ENCODE assay signal across 1 cellular context in genomic region chr11:72413914-72414628, GRCh38.
TF ChIP-seq lines count a peak whose summit lies in the region.

No MANE protein-coding gene starts in this region.

TF ChIP-seq in GM12878, 131 proteins besides CTCF, POLR2A, EP300 and RAD21 (continued from another document):
- TF ChIP-seq EED (IDR thresholded peaks at IDR 0.05; ENCODE audit: low read depth) (no peak), RBBP5 (conservative IDR thresholded peaks at IDR 0.05) (no peak), KLF5 (IDR thresholded peaks at IDR 0.05; ENCODE audit: partially characterized antibody) (no peak), NFIC (IDR thresholded peaks at IDR 0.05; ENCODE audit: low read depth, low read length) (no peak), GABPA (IDR thresholded peaks at IDR 0.05; ENCODE audit: low read depth) (no peak), MYC (IDR thresholded peaks at IDR 0.05; ENCODE audit: insufficient read depth, insufficient read length, insufficient replicate concordance, low read length, severe bottlenecking) (no peak), CREM (IDR thresholded peaks at IDR 0.05; ENCODE audit: low read depth) (no peak), RELA (IDR thresholded peaks at IDR 0.05; ENCODE audit: borderline replicate concordance, partially characterized antibody) (no peak), SMC3 (IDR thresholded peaks at IDR 0.05; ENCODE audit: borderline replicate concordance, low read length) (peak; percentile 84), BMI1 (IDR thresholded peaks at IDR 0.05; ENCODE audit: borderline replicate concordance) (no peak), WRNIP1 (IDR thresholded peaks at IDR 0.05; ENCODE audit: borderline replicate concordance, low read depth, low read length) (no peak), SUZ12 (IDR thresholded peaks at IDR 0.05; ENCODE audit: unreplicated experiment) (no peak), CBX5 (IDR thresholded peaks at IDR 0.05; ENCODE audit: low read depth) (no peak), ZNF384 (IDR thresholded peaks at IDR 0.05; ENCODE audit: borderline replicate concordance, low read depth, low read length) (no peak), SMARCA5 (IDR thresholded peaks at IDR 0.05) (peak; percentile 76; the same call in 1 of the 2 replicates), CHD2 (IDR thresholded peaks at IDR 0.05; ENCODE audit: borderline replicate concordance, low read depth, low read length) (no peak), E2F8 (IDR thresholded peaks at IDR 0.05; ENCODE audit: low read depth, partially characterized antibody) (no peak), YY1 (IDR thresholded peaks at IDR 0.05; ENCODE audit: low read depth, low read length) (peak; percentile 69), ESRRA (IDR thresholded peaks at IDR 0.05; ENCODE audit: low read length) (no peak), ZNF687 (IDR thresholded peaks at IDR 0.05) (no peak), NRF1 (conservative IDR thresholded peaks at IDR 0.05; ENCODE audit: low read depth, low read length) (no peak), ZNF207 (IDR thresholded peaks at IDR 0.05; ENCODE audit: borderline replicate concordance) (no peak), BCL3 (IDR thresholded peaks at IDR 0.05; ENCODE audit: borderline replicate concordance, insufficient read depth, low read depth, low read length, poor library complexity, severe bottlenecking) (no peak), NR2C1 (IDR thresholded peaks at IDR 0.05) (no peak), SREBF2 (IDR thresholded peaks at IDR 0.05; ENCODE audit: low read length) (no peak), TCF12 (IDR thresholded peaks at IDR 0.05; ENCODE audit: low read depth, low read length) (0 out of 2 replicates have a peak, but pooled peaks have one; percentile 43), USF2 (IDR thresholded peaks at IDR 0.05; ENCODE audit: borderline replicate concordance, low read depth, low read length) (no peak), EGR1 (IDR thresholded peaks at IDR 0.05; ENCODE audit: borderline replicate concordance in 1 of 2, low read depth in 2 of 2, low read length in 2 of 2) (no peak), DPF2 (IDR thresholded peaks at IDR 0.05) (no peak), ZBED1 (IDR thresholded peaks at IDR 0.05; ENCODE audit: borderline replicate concordance) (no peak), IKZF1 (conservative IDR thresholded peaks at IDR 0.05) (peak; percentile 51; the same call in 1 of the 2 replicates), IRF3 (IDR thresholded peaks at IDR 0.05) (no peak), IRF5 (IDR thresholded peaks at IDR 0.05; ENCODE audit: borderline replicate concordance) (no peak), ZNF217 (IDR thresholded peaks at IDR 0.05) (no peak), NBN (IDR thresholded peaks at IDR 0.05) (no peak), PAX8 (IDR thresholded peaks at IDR 0.05) (no peak), ZZZ3 (IDR thresholded peaks at IDR 0.05; ENCODE audit: control insufficient read depth, insufficient read length, low read depth) (no peak), MLLT1 (IDR thresholded peaks at IDR 0.05) (no peak), CREB1 (IDR thresholded peaks at IDR 0.05; ENCODE audit: low read depth) (no peak; the same call in 1 of the 2 replicates)
